In genomic region chr2:85728883-85729824, GRCh38 we compare ENCODE assay signal across 8 cellular contexts. TPM values are rescaled to one million over a fixed set of nuclear protein-coding genes. Genes with fewer than 3 reads are reported as not detected.
DNase-seq lines count a peak whose midpoint lies in the region; ATAC-seq, FAIRE-seq and TF ChIP-seq lines count a peak whose summit lies in the region.

No MANE protein-coding gene starts in this region.

- peak; percentile 75 to 85 for TF ChIP-seq EP300 in tibial nerve (IDR thresholded peaks at IDR 0.05)

- intact Hi-C loops in CD4-positive, alpha-beta T cell (cut with DNase I, micrococcal nuclease) = loop anchor here (1.0 to 2.0 kb wide), 3 partner anchors 85 to 352 kb away; no protein-coding TSS in a partner anchor
- intact Hi-C loops in pancreas (cut with DNase I) = loop anchor here in 1 of 3 donors (2.0 kb wide), 1 partner anchor 86 kb away; no protein-coding TSS in a partner anchor

- FAIRE-seq in pancreas (lab: Jason Lieb, UNC) = no peak

- no peak overlapping the region for H3K4me3 Mint-ChIP-seq in CD4-positive, alpha-beta T cell

- POLR2A ChIA-PET in CD4-positive, alpha-beta T cell (lab: Charles Lee) = interaction anchor here (0.7 kb wide), 1 partner anchor 351 kb away, joined by 4 read pairs; no protein-coding TSS in a partner anchor

- peak; percentile 83 for TF ChIP-seq CTCF in CD4-positive, alpha-beta T cell (IDR thresholded peaks at IDR 0.05)
- TF ChIP-seq CTCF in GM20000 (IDR thresholded peaks at IDR 0.05; ENCODE audit: extremely low read depth, missing control alignments) (peak; percentile 94), pancreas (IDR thresholded peaks at IDR 0.05) (peak; percentile 82 to 92 (median 87)), tibial nerve (IDR thresholded peaks at IDR 0.05) (peak; percentile 94 to 98 (median 96))

- 33 to 35% methylated on average over 26 of the region's 26 CpGs for WGBS in pancreas, 2 donors
- 36 to 39% methylated on average over 24 to 26 of the region's 26 CpGs for WGBS in tibial nerve, 2 donors

- no peak overlapping the region for H3K27ac ChIP-seq in CD4-positive, alpha-beta T cell (ENCODE audit: low read depth, low read length)
- H3K27ac ChIP-seq in pancreas = no peak overlapping the region
- peak overlapping the region in 3 of 4 donors; percentile 23 to 61 (median 26) for H3K27ac ChIP-seq in tibial nerve

- no peaks in the 10 kb centered on the region for H3K9me3 Mint-ChIP-seq in CD4-positive, alpha-beta T cell

- peak in 1 of 2 donors; percentile 8 for TF ChIP-seq POLR2A in tibial nerve (IDR thresholded peaks at IDR 0.05)

- no peaks in the 10 kb centered on the region for H3K36me3 Mint-ChIP-seq in CD4-positive, alpha-beta T cell (ENCODE audit: low read depth)

- H3K9me3 ChIP-seq in CD4-positive, alpha-beta T cell (ENCODE audit: control insufficient read depth, low read length) = no peaks in the 10 kb centered on the region
- no peaks in the 10 kb centered on the region for H3K9me3 ChIP-seq in pancreas
- no peaks in the 10 kb centered on the region for H3K9me3 ChIP-seq in tibial nerve

- no peaks in the 10 kb centered on the region for H3K4me1 ChIP-seq in pancreas
- peaks cover 0 to 61% (median 17%) of the 10 kb centered on the region in 4 donors for H3K4me1 ChIP-seq in tibial nerve

- CTCF ChIA-PET in CD4-positive, alpha-beta T cell (lab: Charles Lee) = interaction anchor here (0.6 to 1.5 kb wide), 10 partner anchors 9 to 350 kb away, joined by 3 to 8 read pairs (median 4); no protein-coding TSS in a partner anchor

- peaks cover 8% of the 10 kb centered on the region for H3K27me3 Mint-ChIP-seq in CD4-positive, alpha-beta T cell

- peaks cover 5% of the 10 kb centered on the region for H3K27me3 ChIP-seq in CD4-positive, alpha-beta T cell (ENCODE audit: control insufficient read depth, insufficient read depth, low read length)
- H3K27me3 ChIP-seq in pancreas = no peaks in the 10 kb centered on the region
- H3K27me3 ChIP-seq in tibial nerve = no peaks in the 10 kb centered on the region

- peak; percentile 71 for ATAC-seq in CD4-positive, alpha-beta T cell (ENCODE audit: poor library complexity)
- peak; percentile 95 to 100 (median 98) for ATAC-seq in pancreas

- H3K36me3 ChIP-seq in pancreas (no peaks in the 10 kb centered on the region), tibial nerve (no peaks in the 10 kb centered on the region)

- H3K4me3 ChIP-seq in pancreas (no peak overlapping the region), tibial nerve (no peak overlapping the region)

- no peak overlapping the region for H3K27ac Mint-ChIP-seq in CD4-positive, alpha-beta T cell

- H3K4me1 Mint-ChIP-seq in CD4-positive, alpha-beta T cell (ENCODE audit: low read depth) = no peaks in the 10 kb centered on the region

- DNase-seq in CD4-positive, alpha-beta T cell = peak; percentile 44 to 75 (median 62)
- DNase-seq in GM20000 (ENCODE audit: low spot score) (peak; percentile 87), M059J (ENCODE audit: low read depth) (peak; percentile 75), SK-N-DZ (ENCODE audit: low spot score) (peak; percentile 76), glomerular visceral epithelial cell (ENCODE audit: extremely low spot score) (peak; percentile 81), pancreas (peak; percentile 71 to 97 (median 90)), tibial nerve (ENCODE audit: low spot score in 2 of 2) (peak; percentile 84 to 87)
- peak; percentile 40 to 70 (median 60) for DNase-seq in activated naive CD4-positive, alpha-beta T cell (lab: John Stamatoyannopoulos, UW)

RNA-seq across cellular contexts. Expression of gene ATOH8, which starts 24.6 kb away (rescaled TPM):
- not detected for total RNA-seq in CD4-positive, alpha-beta T cell
- 21.4 and 43.0 TPM in 2 replicates for total RNA-seq in M059J (2014; rRNA removed; shearing (Covaris generic))
- polyA plus RNA-seq in SK-N-DZ (2014; cell fraction: cytosol; rRNA removed) = 1.6 and 1.8 TPM in 2 replicates
- 1.9 and 3.1 TPM in 2 replicates for polyA plus RNA-seq in SK-N-DZ (2014; cell fraction: nucleus; rRNA removed)
- total RNA-seq in pancreas (1 to 10 TPM; 1.7 to 4.3 (median 3.0) TPM), tibial nerve (100 to 1,000 TPM in 3 of 4 donors, 10 to 100 TPM in 1; 98.0 to 170 (median 119) TPM)
- 10 to 100 TPM in 1 of 2 donors, 1 to 10 TPM in 1; 8.9 to 13.9 TPM for polyA plus RNA-seq in pancreas

RNA-seq across cellular contexts. Expression of gene GNLY, which starts 35.0 kb away (rescaled TPM):
- 10 to 100 TPM; 45.1 TPM for total RNA-seq in CD4-positive, alpha-beta T cell
- not detected in 2 replicates for total RNA-seq in M059J (2014; rRNA removed; shearing (Covaris generic))
- polyA plus RNA-seq in SK-N-DZ (2014; cell fraction: cytosol; rRNA removed) = 0.29 TPM in 1 of 2 replicates, not detected in the other
- 0.66 TPM in 1 of 2 replicates, not detected in the other for polyA plus RNA-seq in SK-N-DZ (2014; cell fraction: nucleus; rRNA removed)
- 1 to 10 TPM in 1 of 6 donors, under 1 TPM in 2, not detected in 3; 0.75 to 1.3 (median 0.76) TPM for total RNA-seq in pancreas
- 1 to 10 TPM in 1 of 2 donors, under 1 TPM in 1; 0.28 to 1.3 TPM for polyA plus RNA-seq in pancreas
- total RNA-seq in tibial nerve = 1 to 10 TPM in 1 of 4 donors, under 1 TPM in 2, not detected in 1; 0.63 to 4.2 (median 0.98) TPM

Comparison
In these comparisons a context has a peak if more than half of its experiments do, and no peak if none do; other contexts are left out.
1. H3K27ac ChIP-seq: peak in tibial nerve (3 of 4); none in CD4-positive, alpha-beta T cell (single experiment) and pancreas (0 of 4).
2. RNA of gene GNLY, which starts 35.0 kb away (total RNA-seq): 45.1 TPM in CD4-positive, alpha-beta T cell; 0.63 to 4.2 TPM in tibial nerve, 0.75 to 1.3 TPM in pancreas and not detected in M059J; every median in the first group is over 4 times any median in the second.
3. Peak in every context shown above with its lines, with median percentiles within 50 percentile points of each other: DNase-seq and CTCF ChIP-seq.